ENCODE assay signal across 1 cellular context in genomic region chr13:29503041-29503837, GRCh38.
TF ChIP-seq lines count a peak whose summit lies in the region.

No MANE protein-coding gene starts in this region.

TF ChIP-seq in SK-N-SH, 30 proteins besides CTCF, POLR2A, EP300 and RAD21 (continued from another document):
- TF ChIP-seq, protein P1, sequence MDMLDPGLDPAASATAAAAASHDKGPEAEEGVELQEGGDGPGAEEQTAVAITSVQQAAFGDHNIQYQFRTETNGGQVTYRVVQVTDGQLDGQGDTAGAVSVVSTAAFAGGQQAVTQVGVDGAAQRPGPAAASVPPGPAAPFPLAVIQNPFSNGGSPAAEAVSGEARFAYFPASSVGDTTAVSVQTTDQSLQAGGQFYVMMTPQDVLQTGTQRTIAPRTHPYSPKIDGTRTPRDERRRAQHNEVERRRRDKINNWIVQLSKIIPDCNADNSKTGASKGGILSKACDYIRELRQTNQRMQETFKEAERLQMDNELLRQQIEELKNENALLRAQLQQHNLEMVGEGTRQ (IDR thresholded peaks at IDR 0.05; ENCODE audit: borderline replicate concordance, low read depth, low read length), result no peak
- TF ChIP-seq FOXJ3 (CRISPR knock-in tag; IDR thresholded peaks at IDR 0.05), result no peak
- no peak for TF ChIP-seq MEF2A (IDR thresholded peaks at IDR 0.05; ENCODE audit: borderline replicate concordance, low read depth)
- TF ChIP-seq EZH2phosphoT487 (IDR thresholded peaks at IDR 0.05; ENCODE audit: borderline replicate concordance, low read depth), result no peak
- no peak for TF ChIP-seq SMC3 (IDR thresholded peaks at IDR 0.05; ENCODE audit: low read depth, low read length)
- no peak for TF ChIP-seq RXRA (IDR thresholded peaks at IDR 0.05; ENCODE audit: borderline replicate concordance, low read depth)
- no peak for TF ChIP-seq TAF1 (IDR thresholded peaks at IDR 0.05; ENCODE audit: borderline replicate concordance, low read depth, low read length)
- TF ChIP-seq NFIC (IDR thresholded peaks at IDR 0.05; ENCODE audit: borderline replicate concordance), result no peak
- no peak for TF ChIP-seq FOXM1 (IDR thresholded peaks at IDR 0.05; ENCODE audit: low read depth)
TF ChIP-seq in SK-N-SH: peak in this region for 0.
